In genomic region chr11:30133308-30133707, GRCh38 we compare ENCODE assay signal across 7 cellular contexts.
"Had no signal": no experiment of that assay in that cellular context is flagged by ENCODE, and none has a peak within 500 bp of the region (broad histone marks: within the 10 kb centered on the region; RNA-seq: fewer than 3 reads in every experiment).

No MANE protein-coding gene starts in this region.

- H3K36me3 ChIP-seq: HAP-1 had no signal

- ATAC-seq: K562 had no signal

- H3K4me1 ChIP-seq: HAP-1 had no signal

- DNase-seq: GOT3, H7, IMR-90, KG1 had no signal

- H3K27ac ChIP-seq: HL-60 had no signal

- H3K9me3 ChIP-seq: HAP-1 had no signal

- H3K4me3 ChIP-seq: HAP-1, K562 had no signal
